In the genomic region with DNA sequence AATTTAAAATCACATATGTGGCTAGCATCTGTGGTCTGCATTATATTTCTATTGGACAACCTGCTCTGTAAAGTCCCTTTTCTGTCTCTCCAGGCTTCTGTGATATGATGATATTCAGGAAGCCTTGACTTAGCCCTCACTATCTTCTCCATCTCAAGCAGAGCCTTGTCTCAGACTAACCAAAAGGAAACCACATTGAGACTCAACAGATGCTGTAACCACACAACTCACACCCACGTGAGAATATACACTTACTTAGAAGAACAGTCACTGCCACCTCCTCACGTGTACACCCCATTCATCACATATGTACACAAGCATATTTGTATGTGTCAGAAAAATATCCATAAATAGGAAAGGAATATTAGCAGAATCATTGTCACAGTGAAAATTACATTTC, we compare ENCODE assay signal across 12 cellular contexts. TPM values are rescaled to one million over a fixed set of nuclear protein-coding genes. Genes with fewer than 3 reads are reported as not detected.
DNase-seq lines count a peak whose midpoint lies in the region; ATAC-seq lines count a peak whose summit lies in the region.
"Had no signal": no experiment of that assay in that cellular context is flagged by ENCODE, and none has a peak within 500 bp of the region (broad histone marks: within the 10 kb centered on the region; RNA-seq: fewer than 3 reads in every experiment).

No MANE protein-coding gene starts in this region.

- no peaks in the 10 kb centered on the region for H3K9me3 Mint-ChIP-seq in activated naive CD4-positive, alpha-beta T cell treated with anti-CD3 and anti-CD28 coated beads, Interleukin-2, amount 50 U/mL, for 72 hours
- no peaks in the 10 kb centered on the region for H3K9me3 Mint-ChIP-seq in stimulated activated effector memory CD8-positive, alpha-beta T cell treated with anti-CD3 and anti-CD28 coated beads, Interleukin-12 subunit alpha, Interleukin-12 subunit beta, amount 100 ng/mL, for 72 hours

- no peak for DNase-seq in activated naive CD4-positive, alpha-beta T cell treated with anti-CD3 and anti-CD28 coated beads, Interleukin-2, amount 50 U/mL, for 72 hours (ENCODE audit: low spot score in 2 of 2)
- DNase-seq in activated naive CD4-positive, alpha-beta T cell (lab: John Stamatoyannopoulos, UW), result no peak
- DNase-seq in RKO (ENCODE audit: low spot score), result peak; percentile 2
- no peak for DNase-seq in stimulated activated effector memory CD8-positive, alpha-beta T cell treated with anti-CD3 and anti-CD28 coated beads, Interleukin-12 subunit alpha, Interleukin-12 subunit beta, amount 100 ng/mL, for 72 hours (ENCODE audit: low spot score in 2 of 2)
- DNase-seq in COLO668 (lab: John Stamatoyannopoulos, UW; ENCODE audit: unreplicated experiment), result no peak
- DNase-seq in HuH-7.5 (ENCODE audit: low spot score), result no peak
- DNase-seq: foreskin melanocyte, IMR-90, left ventricle myocardium superior had no signal

- H3K4me3 Mint-ChIP-seq in stimulated activated effector memory CD8-positive, alpha-beta T cell treated with anti-CD3 and anti-CD28 coated beads, Interleukin-12 subunit alpha, Interleukin-12 subunit beta, amount 100 ng/mL, for 72 hours, result no peak overlapping the region

- H3K36me3 Mint-ChIP-seq in activated naive CD4-positive, alpha-beta T cell treated with anti-CD3 and anti-CD28 coated beads, Interleukin-2, amount 50 U/mL, for 72 hours, result no peaks in the 10 kb centered on the region
- H3K36me3 Mint-ChIP-seq in stimulated activated effector memory CD8-positive, alpha-beta T cell treated with anti-CD3 and anti-CD28 coated beads, Interleukin-12 subunit alpha, Interleukin-12 subunit beta, amount 100 ng/mL, for 72 hours, result peaks cover 5% of the 10 kb centered on the region

- H3K4me1 Mint-ChIP-seq in stimulated activated effector memory CD8-positive, alpha-beta T cell treated with anti-CD3 and anti-CD28 coated beads, Interleukin-12 subunit alpha, Interleukin-12 subunit beta, amount 100 ng/mL, for 72 hours, result peaks cover 41% of the 10 kb centered on the region

- ATAC-seq in activated naive CD4-positive, alpha-beta T cell treated with anti-CD3 and anti-CD28 coated beads, Interleukin-2, amount 50 U/mL, for 72 hours, result peak; percentile 93 to 95
- ATAC-seq in HG02870 (IDR thresholded peaks at IDR 0.05; ENCODE audit: unreplicated experiment) (peak; percentile 66), HG02884 (IDR thresholded peaks at IDR 0.05; ENCODE audit: unreplicated experiment) (no peak)
- peak; percentile 99 for ATAC-seq in stimulated activated effector memory CD8-positive, alpha-beta T cell treated with anti-CD3 and anti-CD28 coated beads, Interleukin-12 subunit alpha, Interleukin-12 subunit beta, amount 100 ng/mL, for 72 hours
- ATAC-seq: left ventricle myocardium superior had no signal

- H3K27ac Mint-ChIP-seq in activated naive CD4-positive, alpha-beta T cell treated with anti-CD3 and anti-CD28 coated beads, Interleukin-2, amount 50 U/mL, for 72 hours, result no peak overlapping the region
- peak overlapping the region; percentile 26 for H3K27ac Mint-ChIP-seq in stimulated activated effector memory CD8-positive, alpha-beta T cell treated with anti-CD3 and anti-CD28 coated beads, Interleukin-12 subunit alpha, Interleukin-12 subunit beta, amount 100 ng/mL, for 72 hours

RNA-seq across cellular contexts. Expression of a gene that starts 33.6 kb away (rescaled TPM):
- total RNA-seq in activated naive CD4-positive, alpha-beta T cell treated with anti-CD3 and anti-CD28 coated beads, Interleukin-2, amount 50 U/mL, for 72 hours, result not detected
- total RNA-seq: H1, IMR-90, left ventricle myocardium superior had no signal
